21 cellular contexts compared by ENCODE assay signal in the genomic region with DNA sequence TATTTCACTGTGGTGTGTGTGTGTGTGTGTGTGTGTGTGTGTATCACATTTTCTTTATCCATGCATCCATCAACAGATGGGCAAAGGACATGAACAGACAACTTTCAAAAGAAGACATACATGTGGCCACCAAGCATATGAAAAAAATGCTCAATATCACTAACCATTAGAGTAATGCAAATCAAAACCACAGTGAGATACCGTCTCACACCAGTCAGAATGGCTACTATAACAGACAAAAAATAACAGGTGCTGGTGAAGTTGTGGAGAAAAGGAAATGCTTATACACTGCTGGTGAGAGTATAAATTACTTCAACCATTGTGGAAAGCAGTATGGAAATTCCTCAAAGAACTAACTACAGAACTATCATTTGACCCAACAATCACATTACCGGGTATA.
"Had no signal": no experiment of that assay in that cellular context is flagged by ENCODE, and none has a peak within 500 bp of the region (broad histone marks: within the 10 kb centered on the region; RNA-seq: fewer than 3 reads in every experiment).

No MANE protein-coding gene starts in this region.

- H3K27ac ChIP-seq: colonic mucosa, esophagus muscularis mucosa, foreskin keratinocyte, gastroesophageal sphincter, heart left ventricle, hepatocyte, left lung, lower lobe of right lung had no signal

- H3K27me3 ChIP-seq: colonic mucosa, esophagus muscularis mucosa, foreskin keratinocyte, gastroesophageal sphincter, heart left ventricle, hepatocyte, left lung had no signal

- H3K4me3 ChIP-seq: colonic mucosa, esophagus muscularis mucosa, gastroesophageal sphincter, heart left ventricle, hepatocyte, left lung, lower lobe of right lung, mucosa of descending colon had no signal

- H3K9me3 ChIP-seq: colonic mucosa, esophagus muscularis mucosa, gastroesophageal sphincter, left lung, lower lobe of right lung, mucosa of descending colon had no signal

- H3K4me2 ChIP-seq: hepatocyte had no signal

- H2AFZ ChIP-seq: hepatocyte had no signal

- ATAC-seq: effector memory CD8-positive, alpha-beta T cell; foreskin keratinocyte; gastroesophageal sphincter; heart left ventricle; left cardiac atrium; left lung; left ventricle myocardium superior; lower lobe of right lung; mucosa of descending colon had no signal

- FAIRE-seq: endometrium had no signal

- H3K79me2 ChIP-seq: hepatocyte had no signal

- H3K36me3 ChIP-seq: colonic mucosa, esophagus muscularis mucosa, gastroesophageal sphincter, heart left ventricle, left lung, lower lobe of right lung had no signal

- H3K4me1 ChIP-seq: colonic mucosa, lower lobe of right lung had no signal

- DNase-seq: colonic mucosa; cortex of kidney; effector CD8-positive, alpha-beta T cell; effector memory CD8-positive, alpha-beta T cell; endodermal cell; foreskin keratinocyte; heart left ventricle; hypothalamus; immature natural killer cell; islet precursor cell; left cardiac atrium; left lung; left ventricle myocardium superior; lower lobe of right lung; mesenchymal stem cell; mucosa of descending colon; naive B cell had no signal
